ENCODE assay signal across 17 cellular contexts in genomic region chr2:241852116-241852980, GRCh38. TPM values are rescaled to one million over a fixed set of nuclear protein-coding genes. Genes with fewer than 3 reads are reported as not detected.
DNase-seq lines count a peak whose midpoint lies in the region; ATAC-seq and TF ChIP-seq lines count a peak whose summit lies in the region.
"Had no signal": no experiment of that assay in that cellular context is flagged by ENCODE, and none has a peak within 500 bp of the region (broad histone marks: within the 10 kb centered on the region; RNA-seq: fewer than 3 reads in every experiment).

No MANE protein-coding gene starts in this region.

- H3K27ac ChIP-seq in CD4-positive, alpha-beta T cell (ENCODE audit: low read depth, low read length): no peak overlapping the region
- H3K27ac ChIP-seq: breast epithelium, epithelial cell of prostate, skin epidermis, tibial nerve had no signal

- peak; percentile 0 to 2 for DNase-seq in activated CD4-positive, alpha-beta T cell treated with anti-CD3 and anti-CD28 coated beads, Interleukin-2, amount 50 U/mL, for 48 hours
- no peak for DNase-seq in activated CD4-positive, alpha-beta T cell treated with anti-CD3 and anti-CD28 coated beads, Interleukin-2, amount 50 U/mL, for 4 hours
- DNase-seq in GM13977 (ENCODE audit: low spot score) (peak; percentile 28), left ventricle myocardium superior (peak; percentile 20), dedifferentiated amniotic fluid mesenchymal stem cell (ENCODE audit: extremely low spot score) (no peak), NCI-H187 (lab: John Stamatoyannopoulos, UW) (no peak)
- peak in 1 of 2 donors; percentile 46 for DNase-seq in stimulated activated effector memory CD8-positive, alpha-beta T cell treated with anti-CD3 and anti-CD28 coated beads, Interleukin-12 subunit alpha, Interleukin-12 subunit beta, amount 100 ng/mL, for 72 hours (ENCODE audit: low spot score in 2 of 2)
- no peak for DNase-seq in CD4-positive, alpha-beta T cell
- DNase-seq: dermis blood vessel endothelial cell, NCI-H524 treated with DMSO at 0.1 percent for 48 hours had no signal

- H3K4me1 Mint-ChIP-seq in stimulated activated effector memory CD8-positive, alpha-beta T cell treated with anti-CD3 and anti-CD28 coated beads, Interleukin-12 subunit alpha, Interleukin-12 subunit beta, amount 100 ng/mL, for 72 hours: peaks cover 35% of the 10 kb centered on the region
- no peaks in the 10 kb centered on the region for H3K4me1 Mint-ChIP-seq in CD4-positive, alpha-beta T cell (ENCODE audit: low read depth)

- no peak for ATAC-seq in left ventricle myocardium superior
- no peak for ATAC-seq in stimulated activated effector memory CD8-positive, alpha-beta T cell treated with anti-CD3 and anti-CD28 coated beads, Interleukin-12 subunit alpha, Interleukin-12 subunit beta, amount 100 ng/mL, for 72 hours
- ATAC-seq in CD4-positive, alpha-beta T cell (ENCODE audit: poor library complexity): no peak
- ATAC-seq: activated CD4-positive, CD25-positive, alpha-beta regulatory T cell treated with anti-CD3 and anti-CD28 coated beads, Interleukin-2, amount 50 U/mL, for 24 hours had no signal

- peak overlapping the region; percentile 70 for H3K27ac Mint-ChIP-seq in stimulated activated effector memory CD8-positive, alpha-beta T cell treated with anti-CD3 and anti-CD28 coated beads, Interleukin-12 subunit alpha, Interleukin-12 subunit beta, amount 100 ng/mL, for 72 hours
- H3K27ac Mint-ChIP-seq in CD4-positive, alpha-beta T cell: no peak overlapping the region
- H3K27ac Mint-ChIP-seq: T-helper 1 cell treated with Interleukin-12 subunit alpha and Interleukin-12 subunit beta and Interleukin-4 antibody, amounts not matched to agents 30 μg/mL and 1 μg/mL, for 36 hours had no signal

- no peaks in the 10 kb centered on the region for H3K27me3 Mint-ChIP-seq in CD4-positive, alpha-beta T cell
- H3K27me3 Mint-ChIP-seq: CD4-positive, alpha-beta memory T cell had no signal

- no peaks in the 10 kb centered on the region for H3K27me3 ChIP-seq in CD4-positive, alpha-beta T cell (ENCODE audit: control insufficient read depth, insufficient read depth, low read length)
- H3K27me3 ChIP-seq: tibial nerve had no signal

- H3K9me3 ChIP-seq in CD4-positive, alpha-beta T cell (ENCODE audit: control insufficient read depth, low read length): no peaks in the 10 kb centered on the region
- H3K9me3 ChIP-seq: breast epithelium, tibial nerve had no signal

- in situ Hi-C loops in GM13977 (cut with MboI; ENCODE audit: low pct_unique_long_range_greater_than_20kb, low sequenced_read_pairs, unreplicated experiment): no loop called here

- CTCF ChIA-PET in CD4-positive, alpha-beta T cell (lab: Charles Lee): interaction anchor here (1.5 kb wide), 1 partner anchor 26 kb away, joined by 3 read pairs; no protein-coding TSS in a partner anchor

- no peak for TF ChIP-seq CTCF in GM13977 (IDR thresholded peaks at IDR 0.05; ENCODE audit: extremely low read depth, insufficient read depth, missing control alignments)
- TF ChIP-seq CTCF in CD4-positive, alpha-beta T cell (IDR thresholded peaks at IDR 0.05): no peak

- H3K4me3 Mint-ChIP-seq in stimulated activated effector memory CD8-positive, alpha-beta T cell treated with anti-CD3 and anti-CD28 coated beads, Interleukin-12 subunit alpha, Interleukin-12 subunit beta, amount 100 ng/mL, for 72 hours: no peak overlapping the region
- no peak overlapping the region for H3K4me3 Mint-ChIP-seq in CD4-positive, alpha-beta T cell
- H3K4me3 Mint-ChIP-seq: CD4-positive, alpha-beta memory T cell; T-helper 1 cell treated with Interleukin-12 subunit alpha and Interleukin-12 subunit beta and Interleukin-4 antibody, amounts not matched to agents 30 μg/mL and 1 μg/mL, for 36 hours had no signal

- intact Hi-C loops in left ventricle myocardium superior (cut with micrococcal nuclease): no loop called here
- intact Hi-C loops in CD4-positive, alpha-beta T cell (cut with DNase I, micrococcal nuclease): no loop called here

- H3K9me3 Mint-ChIP-seq in stimulated activated effector memory CD8-positive, alpha-beta T cell treated with anti-CD3 and anti-CD28 coated beads, Interleukin-12 subunit alpha, Interleukin-12 subunit beta, amount 100 ng/mL, for 72 hours: no peaks in the 10 kb centered on the region
- no peaks in the 10 kb centered on the region for H3K9me3 Mint-ChIP-seq in CD4-positive, alpha-beta T cell
- H3K9me3 Mint-ChIP-seq: CD4-positive, alpha-beta memory T cell; T-helper 1 cell treated with Interleukin-12 subunit alpha and Interleukin-12 subunit beta and Interleukin-4 antibody, amounts not matched to agents 30 μg/mL and 1 μg/mL, for 36 hours had no signal

- H3K36me3 Mint-ChIP-seq in stimulated activated effector memory CD8-positive, alpha-beta T cell treated with anti-CD3 and anti-CD28 coated beads, Interleukin-12 subunit alpha, Interleukin-12 subunit beta, amount 100 ng/mL, for 72 hours: peaks cover 83% of the 10 kb centered on the region
- H3K36me3 Mint-ChIP-seq in CD4-positive, alpha-beta T cell (ENCODE audit: low read depth): no peaks in the 10 kb centered on the region

- POLR2A ChIA-PET in CD4-positive, alpha-beta T cell (lab: Charles Lee): no interaction called here

RNA-seq across cellular contexts. Expression of gene PDCD1, which starts 6.3 kb away (rescaled TPM):
- total RNA-seq in left ventricle myocardium superior: 1.4 TPM
- total RNA-seq in CD4-positive, alpha-beta T cell: 10 to 100 TPM in 1 of 2 experiments, 1 to 10 TPM in 1; 9.5 to 11.4 TPM
- total RNA-seq: dermis blood vessel endothelial cell had no signal

RNA-seq across cellular contexts. Expression of gene RTP5, which starts 17.2 kb away (rescaled TPM):
- not detected for total RNA-seq in left ventricle myocardium superior
- total RNA-seq in CD4-positive, alpha-beta T cell: under 1 TPM; 0.30 to 0.36 TPM
- total RNA-seq: dermis blood vessel endothelial cell, tibial nerve had no signal

RNA-seq across cellular contexts. Expression of gene NEU4, which starts 43.4 kb away (rescaled TPM):
- 0.52 TPM for total RNA-seq in left ventricle myocardium superior
- 1 to 10 TPM; 4.3 to 6.8 TPM for total RNA-seq in CD4-positive, alpha-beta T cell
- total RNA-seq: dermis blood vessel endothelial cell had no signal

Comparison
In these comparisons a context has a peak if more than half of its experiments do, and no peak if none do; other contexts are left out.
1. DNase-seq: peak in activated CD4-positive, alpha-beta T cell treated with anti-CD3 and anti-CD28 coated beads, Interleukin-2, amount 50 U/mL, for 48 hours (2 of 2), GM13977 (single experiment) and left ventricle myocardium superior (single experiment); none in activated CD4-positive, alpha-beta T cell treated with anti-CD3 and anti-CD28 coated beads, Interleukin-2, amount 50 U/mL, for 4 hours (0 of 2), CD4-positive, alpha-beta T cell (0 of 10), dedifferentiated amniotic fluid mesenchymal stem cell (single experiment) and NCI-H187 (0 of 2).